In genomic region chr17:75460295-75460694, GRCh38 we compare ENCODE assay signal across 16 cellular contexts. TPM values are rescaled to one million over a fixed set of nuclear protein-coding genes. Genes with fewer than 3 reads are reported as not detected.
DNase-seq lines count a peak whose midpoint lies in the region; TF ChIP-seq lines count a peak whose summit lies in the region.
"Had no signal": no experiment of that assay in that cellular context is flagged by ENCODE, and none has a peak within 500 bp of the region (broad histone marks: within the 10 kb centered on the region; RNA-seq: fewer than 3 reads in every experiment).

No MANE protein-coding gene starts in this region.

- no peaks in the 10 kb centered on the region for H3K27me3 ChIP-seq in mucosa of rectum (ENCODE audit: control insufficient read depth in 2 of 2, insufficient read depth in 2 of 2, low read length in 2 of 2)
- no peaks in the 10 kb centered on the region for H3K27me3 ChIP-seq in suprapubic skin

- H3K9me3 Mint-ChIP-seq in brain, result peaks cover 0 to 4% (median 0%) of the 10 kb centered on the region in 5 experiments
- H3K9me3 Mint-ChIP-seq: CD4-positive, CD25-positive, alpha-beta regulatory T cell; T-helper 2 cell treated with Interferon-gamma antibody and Interleukin-4, amounts not matched to agents 5 μg/mL and 100 μg/mL, for 36 hours had no signal

- H3K27ac Mint-ChIP-seq in brain, result peak overlapping the region in 3 of 5 experiments; percentile 34 to 91 (median 70)
- H3K27ac Mint-ChIP-seq: T-helper 2 cell treated with Interferon-gamma antibody and Interleukin-4, amounts not matched to agents 5 μg/mL and 100 μg/mL, for 36 hours had no signal

- H3K27ac ChIP-seq in mucosa of rectum (ENCODE audit: low read depth in 2 of 2, low read length in 2 of 2) (peak overlapping the region; percentile 81 to 89), suprapubic skin (peak overlapping the region; percentile 52)

- H3K9ac ChIP-seq in mucosa of rectum (ENCODE audit: low read depth in 1 of 2, low read length in 2 of 2), result peak overlapping the region in 1 of 2 donors; percentile 63

- peaks cover 9% of the 10 kb centered on the region for H3K27me3 Mint-ChIP-seq in brain
- H3K27me3 Mint-ChIP-seq: CD4-positive, CD25-positive, alpha-beta regulatory T cell had no signal

- DNase-seq in MV-4-11 (lab: John Stamatoyannopoulos, UW) (peak; percentile 31), suprapubic skin (ENCODE audit: low spot score in 2 of 2) (no peak), hepatic stellate cell (ENCODE audit: low spot score) (no peak), NCI-H226 (no peak)
- DNase-seq in stimulated activated naive CD4-positive, alpha-beta T cell (lab: John Stamatoyannopoulos, UW), result no peak
- DNase-seq: activated CD8-positive, alpha-beta memory T cell treated with anti-CD3 and anti-CD28 coated beads, Interleukin-2, amount 50 U/mL, for 4 hours; activated naive CD4-positive, alpha-beta T cell treated with Interleukin-2 at 50 U/mL for 16 hours; CD4-positive, CD25-positive, alpha-beta regulatory T cell; DMS79; foreskin melanocyte; NCI-H1105 treated with DMSO at 0.1 percent for 48 hours; NCI-H2171; SHP77 had no signal

- no peak for TF ChIP-seq POLR2A in suprapubic skin (IDR thresholded peaks at IDR 0.05)

- peaks cover 28% of the 10 kb centered on the region for H3K36me3 Mint-ChIP-seq in brain

- no peak for TF ChIP-seq EP300 in suprapubic skin (IDR thresholded peaks at IDR 0.05)

- WGBS in suprapubic skin, result 78% methylated on average over 4 of the region's 4 CpGs

- H3K4me1 ChIP-seq in mucosa of rectum (ENCODE audit: control insufficient read depth in 2 of 2, insufficient read depth in 2 of 2, low read length in 2 of 2) (peaks cover 24 to 29% of the 10 kb centered on the region in 2 donors), suprapubic skin (peaks cover 35% of the 10 kb centered on the region)

- peaks cover 49% of the 10 kb centered on the region for H3K4me1 Mint-ChIP-seq in brain

- peak overlapping the region in 1 of 2 donors; percentile 42 for H3K4me3 ChIP-seq in mucosa of rectum (ENCODE audit: low read length in 2 of 2)
- H3K4me3 ChIP-seq in suprapubic skin, result no peak overlapping the region

- peak overlapping the region in 1 of 5 experiments; percentile 51 for H3K4me3 Mint-ChIP-seq in brain
- H3K4me3 Mint-ChIP-seq: T-helper 2 cell treated with Interferon-gamma antibody and Interleukin-4, amounts not matched to agents 5 μg/mL and 100 μg/mL, for 36 hours had no signal

- H3K9me3 ChIP-seq in mucosa of rectum (ENCODE audit: control insufficient read depth in 2 of 2, low read length in 2 of 2) (no peaks in the 10 kb centered on the region), suprapubic skin (no peaks in the 10 kb centered on the region)

- TF ChIP-seq CTCF in brain (conservative IDR thresholded peaks at IDR 0.05) (no peak), suprapubic skin (IDR thresholded peaks at IDR 0.05) (no peak)

- H3K36me3 ChIP-seq in mucosa of rectum (ENCODE audit: control insufficient read depth in 2 of 2, insufficient read depth in 2 of 2, low read length in 2 of 2) (peaks cover 3 to 4% of the 10 kb centered on the region in 2 donors), suprapubic skin (no peaks in the 10 kb centered on the region)

RNA-seq across cellular contexts. Expression of gene TMEM94, which starts 3.9 kb away (rescaled TPM):
- 156 TPM for polyA plus RNA-seq in brain (ENCODE audit: insufficient read depth, low read depth, low replicate concordance)
- 100 to 1,000 TPM in 1 of 4 donors, 10 to 100 TPM in 3; 50.0 to 147 (median 81.7) TPM for total RNA-seq in suprapubic skin

RNA-seq across cellular contexts. Expression of gene GRB2, which starts 54.8 kb away (rescaled TPM):
- 132 TPM for polyA plus RNA-seq in brain (ENCODE audit: insufficient read depth, low read depth, low replicate concordance)
- 10 to 100 TPM; 44.9 to 62.6 (median 58.7) TPM for total RNA-seq in suprapubic skin

RNA-seq across cellular contexts. Expression of gene CASKIN2, which starts 55.0 kb away (rescaled TPM):
- 29.0 TPM for polyA plus RNA-seq in brain (ENCODE audit: insufficient read depth, low read depth, low replicate concordance)
- total RNA-seq in suprapubic skin, result 10 to 100 TPM; 18.7 to 25.1 (median 22.1) TPM

RNA-seq across cellular contexts. Expression of gene TSEN54, which starts 56.0 kb away (rescaled TPM):
- 32.9 TPM for polyA plus RNA-seq in brain (ENCODE audit: insufficient read depth, low read depth, low replicate concordance)
- 10 to 100 TPM; 53.9 to 73.5 (median 62.9) TPM for total RNA-seq in suprapubic skin
